Comparison of ENCODE assay signal across 8 cellular contexts in the genomic region with DNA sequence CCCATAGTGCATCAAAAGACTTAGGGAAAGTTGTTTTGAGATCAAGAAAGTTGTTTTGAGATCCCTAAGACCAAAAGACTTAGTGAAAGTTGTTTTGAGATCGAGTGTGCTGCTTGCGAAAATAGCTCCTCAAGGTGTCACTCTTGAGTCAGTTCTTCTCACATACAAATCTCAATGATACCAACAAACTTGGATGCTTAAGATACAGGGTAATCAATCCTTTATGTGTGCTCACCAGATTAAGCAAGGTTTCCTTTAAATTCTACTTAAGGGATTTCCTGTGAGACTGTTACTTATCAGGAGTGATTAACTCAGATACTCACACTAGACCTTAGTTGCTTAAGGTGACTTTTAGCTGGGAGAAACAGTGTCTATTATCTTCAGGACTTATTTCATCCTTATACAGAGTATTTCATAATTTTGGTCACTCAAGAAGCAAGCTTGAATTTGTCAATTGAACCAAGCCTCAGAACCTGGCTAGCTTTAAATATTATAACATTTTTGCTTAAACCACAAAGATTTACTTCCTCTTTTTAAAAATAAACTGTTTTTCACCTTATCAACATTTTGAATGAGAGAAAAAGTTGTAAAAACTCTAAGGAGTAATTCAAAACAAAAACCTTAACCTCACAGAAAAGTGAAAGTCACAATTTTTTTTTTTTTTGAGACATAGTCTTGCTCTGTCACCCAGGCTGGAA. TPM values are rescaled to one million over a fixed set of nuclear protein-coding genes. Genes with fewer than 3 reads are reported as not detected.
DNase-seq lines count a peak whose midpoint lies in the region; ATAC-seq and TF ChIP-seq lines count a peak whose summit lies in the region.

No MANE protein-coding gene starts in this region.

- H3K79me2 ChIP-seq in KMS-11 (ENCODE audit: insufficient read depth, low read depth) = no peaks in the 10 kb centered on the region

- H3K27me3 ChIP-seq in KMS-11 (ENCODE audit: insufficient read depth, low read depth) (no peaks in the 10 kb centered on the region), uterus (no peaks in the 10 kb centered on the region)

- no peak for TF ChIP-seq POLR2A in uterus (IDR thresholded peaks at IDR 0.05)

- ATAC-seq in GM18868 (IDR thresholded peaks at IDR 0.05; ENCODE audit: unreplicated experiment) = peak; percentile 53
- no peak for ATAC-seq in GM19328 (IDR thresholded peaks at IDR 0.05; ENCODE audit: unreplicated experiment)

- no peaks in the 10 kb centered on the region for H3K36me3 ChIP-seq in KMS-11 (ENCODE audit: insufficient read depth)
- no peaks in the 10 kb centered on the region for H3K36me3 ChIP-seq in uterus

- H3K4me1 Mint-ChIP-seq in chondrocyte (ENCODE audit: low read depth) = no peaks in the 10 kb centered on the region

- peaks cover 22% of the 10 kb centered on the region for H3K27me3 Mint-ChIP-seq in chondrocyte (ENCODE audit: low read depth)

- H3K27ac ChIP-seq in KMS-11 (no peak overlapping the region), uterus (peak overlapping the region in 1 of 2 donors; percentile 13)

- intact Hi-C loops in uterus (cut with DNase I; ENCODE audit: low total_unique reads) = loop anchor here (10.0 kb wide), 1 partner anchor 162 kb away; a partner anchor contains a TSS

- TF ChIP-seq CTCF in KMS-11 (conservative IDR thresholded peaks at IDR 0.05; ENCODE audit: low read depth, low read length) (peak; percentile 69), chondrocyte (IDR thresholded peaks at IDR 0.05) (peak; percentile 88), uterus (IDR thresholded peaks at IDR 0.05) (peak; percentile 54 to 74 (median 61))

- no peak overlapping the region for H3K9ac ChIP-seq in KMS-11

- H2AFZ ChIP-seq in KMS-11 (ENCODE audit: low read depth) = 0 out of 2 replicates have a peak overlapping the region, but pooled peaks have one; percentile 10

- peak overlapping the region; percentile 18 for H3K4me2 ChIP-seq in KMS-11

- H3K9me3 ChIP-seq in uterus = no peaks in the 10 kb centered on the region

- no peaks in the 10 kb centered on the region for H4K20me1 ChIP-seq in KMS-11 (ENCODE audit: insufficient read depth)

- H3K36me3 Mint-ChIP-seq in chondrocyte (ENCODE audit: low read depth) = no peaks in the 10 kb centered on the region

- H3K4me3 Mint-ChIP-seq in chondrocyte (ENCODE audit: unreplicated experiment) = no peak overlapping the region

- in situ Hi-C loops in Caki2 (cut with HindIII; ENCODE audit: low pct_unique_long_range_greater_than_20kb, low sequenced_read_pairs) = loop anchor here (10.0 kb wide), 1 partner anchor 342 kb away; no protein-coding TSS in a partner anchor

- DNase-seq in Caki2 (ENCODE audit: low read depth) = peak; percentile 32
- peak; percentile 62 for DNase-seq in RPMI8226
- DNase-seq in chondrocyte (ENCODE audit: low spot score) = no peak
- DNase-seq in lung microvascular endothelial cell (ENCODE audit: low read depth in 2 of 2) = peak; percentile 69 to 74
- DNase-seq in uterus = no peak

- H3K4me1 ChIP-seq in KMS-11 (ENCODE audit: low read depth, poor library complexity, severe bottlenecking) (peaks cover 14% of the 10 kb centered on the region), uterus (no peaks in the 10 kb centered on the region)

- no peak overlapping the region for H3K27ac Mint-ChIP-seq in chondrocyte (ENCODE audit: unreplicated experiment)

- H3K4me3 ChIP-seq in KMS-11 (IDR thresholded peaks at IDR 0.05; ENCODE audit: insufficient read depth, low read depth, low read length) (no peak overlapping the region), uterus (no peak overlapping the region)

- H3K9me3 Mint-ChIP-seq in chondrocyte (ENCODE audit: low read depth) = no peaks in the 10 kb centered on the region

RNA-seq across cellular contexts. Expression of a gene that starts 8.0 kb away (rescaled TPM):
- 4.3 and 5.2 TPM in 2 replicates for total RNA-seq in Caki2 (2014; rRNA removed; shearing (Covaris generic); ENCODE audit: low replicate concordance)
- 11.9 to 16.0 TPM (median 15.5 TPM) in 3 replicates for total RNA-seq in chondrocyte
- total RNA-seq in lung microvascular endothelial cell = 12.9 and 19.2 TPM in 2 replicates
- total RNA-seq in uterus = 10 to 100 TPM; 17.9 to 68.0 (median 28.9) TPM

RNA-seq across cellular contexts. Expression of a gene that starts 56.2 kb away (rescaled TPM):
- 120 and 141 TPM in 2 replicates for total RNA-seq in Caki2 (2014; rRNA removed; shearing (Covaris generic); ENCODE audit: low replicate concordance)
- total RNA-seq in chondrocyte = 48.3 to 79.0 TPM (median 48.6 TPM) in 3 replicates
- 34.7 and 45.1 TPM in 2 replicates for total RNA-seq in lung microvascular endothelial cell
- total RNA-seq in uterus = 100 to 1,000 TPM in 2 of 4 donors, 10 to 100 TPM in 2; 81.7 to 123 (median 94.5) TPM

Comparison
In these comparisons a context has a peak if more than half of its experiments do, and no peak if none do; other contexts are left out.
1. DNase-seq: peak in Caki2 (single experiment), RPMI8226 (single experiment) and lung microvascular endothelial cell (2 of 2); none in chondrocyte (single experiment) and uterus (0 of 2).
2. Peak in every context shown above with its lines, with median percentiles within 50 percentile points of each other: CTCF ChIP-seq.